Comparison of ENCODE assay signal across 5 cellular contexts in genomic region chr16:26721957-26722356, GRCh38.
A peak's percentile ranks its signal among the peaks of the same experiment; 100 is the strongest.
DNase-seq lines count a peak whose midpoint lies in the region; ATAC-seq, FAIRE-seq and TF ChIP-seq lines count a peak whose summit lies in the region.
"Not testable (repeated sequence)": the region's sequence is repeated elsewhere in the genome, so short reads cannot be mapped to it uniquely, and the experiment has no call there.

No MANE protein-coding gene starts in this region.

- CTCF ChIA-PET in A673 (lab: Charles Lee): interaction anchor here (1.0 kb wide), 1 partner anchor 388 kb away, joined by 8 read pairs; no protein-coding TSS in a partner anchor
- CTCF ChIA-PET in IMR-90 (lab: Yijun Ruan, JAX); HepG2 (lab: Yijun Ruan, JAX; ENCODE audit: low intra/inter-chr PET ratio, low total read pairs): not testable (repeated sequence)

- H3K4me2 ChIP-seq in IMR-90 (ENCODE audit: low read depth, low read length); HepG2 (ENCODE audit: low read depth, low read length): not testable (repeated sequence)

- H3K18ac ChIP-seq in IMR-90 (ENCODE audit: low read depth, low read length): not testable (repeated sequence)

- not testable (repeated sequence) for ATAC-seq in IMR-90 (ENCODE audit: low read depth); HepG2

- not testable (repeated sequence) for H3K23ac ChIP-seq in IMR-90 (ENCODE audit: low read depth, low read length)

- not testable (repeated sequence) for H3K14ac ChIP-seq in IMR-90 (replicated peaks; ENCODE audit: low read depth, low read length)

- H3K36me3 ChIP-seq in A673 (ENCODE audit: insufficient read depth, low read length, poor library complexity, severe bottlenecking); IMR-90 (ENCODE audit: control insufficient read depth, insufficient read depth, low read length); SK-N-MC (ENCODE audit: insufficient read depth, low read length); HepG2 (replicated peaks in 1 of 2; ENCODE audit: control insufficient read depth in 1 of 2, insufficient read depth in 2 of 2, low read length in 2 of 2): not testable (repeated sequence)

- not testable (repeated sequence) for H4K8ac ChIP-seq in IMR-90 (ENCODE audit: low read depth in 2 of 2, low read length in 2 of 2)

- H3K9ac ChIP-seq in IMR-90 (ENCODE audit: low read depth, low read length); SK-N-MC (ENCODE audit: insufficient read length); HepG2 (ENCODE audit: insufficient read depth, low read depth, low read length): not testable (repeated sequence)

- H3K4me1 ChIP-seq in A673 (ENCODE audit: insufficient read depth, low read length, poor library complexity, severe bottlenecking); IMR-90 (ENCODE audit: control insufficient read depth, insufficient read depth, low read length); HepG2 (ENCODE audit: insufficient read depth, low read length): not testable (repeated sequence)

- TF ChIP-seq CTCF in A673 (conservative IDR thresholded peaks at IDR 0.05; ENCODE audit: low read depth, low read length); IMR-90 (conservative IDR thresholded peaks at IDR 0.05; ENCODE audit: low read depth, low read length); chondrocyte (IDR thresholded peaks at IDR 0.05); HepG2 (CRISPR knock-in tag; IDR thresholded peaks at IDR 0.05): not testable (repeated sequence)

- not testable (repeated sequence) for H2BK15ac ChIP-seq in IMR-90 (ENCODE audit: low read depth, low read length)

- intact Hi-C loops in A673 (cut with micrococcal nuclease; ENCODE audit: unreplicated experiment); IMR-90 (cut with micrococcal nuclease); HepG2 (cut with micrococcal nuclease; ENCODE audit: unreplicated experiment): not testable (repeated sequence)

- H3K79me2 ChIP-seq in HepG2 (ENCODE audit: insufficient read depth, low read length): not testable (repeated sequence)

- not testable (repeated sequence) for H3K27ac ChIP-seq in A673 (ENCODE audit: low read depth, low read length, poor library complexity, severe bottlenecking); IMR-90 (ENCODE audit: insufficient read depth, low read length); HepG2 (ENCODE audit: extremely low read length, insufficient read depth, low read length)
- peak overlapping the region; percentile 98 for H3K27ac ChIP-seq in SK-N-MC

- H3K9me3 Mint-ChIP-seq in chondrocyte (ENCODE audit: low read depth): not testable (repeated sequence)

- in situ Hi-C loops in IMR-90 (cut with MboI; ENCODE audit: low sequenced_read_pairs); HepG2 (cut with HindIII; ENCODE audit: extremely low pct_ligation_motif_present, low pct_unique_long_range_greater_than_20kb): not testable (repeated sequence)

- peak overlapping the region; percentile 62 for H2BK5ac ChIP-seq in IMR-90 (ENCODE audit: low read depth, low read length, poor library complexity, severe bottlenecking)

- BruUV-seq in A673 (replicated peaks; lab: Mats Ljungman, UMichigan); IMR-90 (replicated peaks; lab: Mats Ljungman, UMichigan); HepG2 (replicated peaks; lab: Mats Ljungman, UMichigan): not testable (repeated sequence)

- H3K4me1 Mint-ChIP-seq in chondrocyte (ENCODE audit: low read depth): not testable (repeated sequence)

- POLR2A ChIA-PET in A673 (lab: Charles Lee; ENCODE audit: low non-redundant PET); IMR-90 (lab: Charles Lee; ENCODE audit: unreplicated experiment); HepG2 (lab: Yijun Ruan, JAX): not testable (repeated sequence)

- TF ChIP-seq RAD21 in IMR-90 (IDR thresholded peaks at IDR 0.05; ENCODE audit: low read length); HepG2 (CRISPR knock-in tag; IDR thresholded peaks at IDR 0.05): not testable (repeated sequence)

- not testable (repeated sequence) for H3K4me3 ChIP-seq in A673 (ENCODE audit: low read depth, low read length, poor library complexity, severe bottlenecking); IMR-90 (ENCODE audit: insufficient read depth, low read depth, low read length); SK-N-MC; HepG2 (replicated peaks in 1 of 3; ENCODE audit: insufficient read depth in 1 of 3, low read depth in 2 of 3, low read length in 3 of 3)

- WGBS in IMR-90 (ENCODE audit: extremely low coverage in 2 of 2, insufficient read length in 1 of 2), 2 experiments: no CpG with 5 or more reads among the region's 3 CpGs
- 70% methylated on average over 3 of the region's 3 CpGs for WGBS in HepG2 (ENCODE audit: low lambda C conversion rate)

- H3K56ac ChIP-seq in IMR-90 (ENCODE audit: extremely low read depth, insufficient read depth, low read length): not testable (repeated sequence)

- not testable (repeated sequence) for H3K36me3 Mint-ChIP-seq in chondrocyte (ENCODE audit: low read depth)

- dilution Hi-C loops in IMR-90 (cut with HindIII; ENCODE audit: low sequenced_read_pairs, unreplicated experiment): not testable (repeated sequence)

- H4K20me1 ChIP-seq in IMR-90 (ENCODE audit: insufficient read depth, low read length); HepG2 (ENCODE audit: insufficient read depth, low read length): not testable (repeated sequence)

- not testable (repeated sequence) for FAIRE-seq in HepG2 (lab: Jason Lieb, UNC)

- TF ChIP-seq EP300 in HepG2 (IDR thresholded peaks at IDR 0.05; ENCODE audit: low read depth in 2 of 2, low read length in 2 of 2); HepG2 (CRISPR knock-in tag; IDR thresholded peaks at IDR 0.05; ENCODE audit: borderline replicate concordance): not testable (repeated sequence)

- not testable (repeated sequence) for H3K9me1 ChIP-seq in IMR-90 (ENCODE audit: insufficient read depth, low read length)

- not testable (repeated sequence) for H2BK20ac ChIP-seq in IMR-90 (ENCODE audit: low read depth, low read length)

- not testable (repeated sequence) for H3K27me3 Mint-ChIP-seq in chondrocyte (ENCODE audit: low read depth)

- H3K9me3 ChIP-seq in A673 (ENCODE audit: low read depth, low read length, poor library complexity, severe bottlenecking); IMR-90 (ENCODE audit: control insufficient read depth, insufficient read depth, low read length); SK-N-MC (ENCODE audit: low read depth, low read length); HepG2 (ENCODE audit: low read length): not testable (repeated sequence)

- not testable (repeated sequence) for H2AK9ac ChIP-seq in IMR-90 (replicated peaks; ENCODE audit: low read depth, low read length, poor library complexity)

- not testable (repeated sequence) for H2AK5ac ChIP-seq in IMR-90 (ENCODE audit: low read depth, low read length)

- TF ChIP-seq POLR2A in IMR-90 (IDR thresholded peaks at IDR 0.05; ENCODE audit: low read depth, low read length); HepG2 (IDR thresholded peaks at IDR 0.05; ENCODE audit: insufficient read depth in 1 of 2, low read depth in 2 of 2, low read length in 2 of 2): not testable (repeated sequence)

- H4K91ac ChIP-seq in IMR-90 (ENCODE audit: insufficient read depth, low read depth, low read length): not testable (repeated sequence)

- not testable (repeated sequence) for H3K4ac ChIP-seq in IMR-90 (ENCODE audit: low read depth, low read length)

- not testable (repeated sequence) for H3K27me3 ChIP-seq in A673 (replicated peaks; ENCODE audit: insufficient read depth, low read depth, low read length, poor library complexity); IMR-90 (ENCODE audit: control insufficient read depth, insufficient read depth, low read length); HepG2 (ENCODE audit: control insufficient read depth in 1 of 2, insufficient read depth in 2 of 2, low read length in 2 of 2)

- not testable (repeated sequence) for H2AFZ ChIP-seq in IMR-90 (replicated peaks; ENCODE audit: low read length, poor library complexity); HepG2 (ENCODE audit: low read length)

- H4K5ac ChIP-seq in IMR-90 (ENCODE audit: low read depth, low read length): not testable (repeated sequence)

- not testable (repeated sequence) for H3K79me1 ChIP-seq in IMR-90 (ENCODE audit: low read depth in 1 of 2, low read length in 2 of 2)

- H3K4me3 Mint-ChIP-seq in chondrocyte (ENCODE audit: unreplicated experiment): not testable (repeated sequence)

- not testable (repeated sequence) for H2BK120ac ChIP-seq in IMR-90 (ENCODE audit: low read depth, low read length)

- peak overlapping the region; percentile 27 for H3K27ac Mint-ChIP-seq in chondrocyte (ENCODE audit: unreplicated experiment)

- DNase-seq in A673 (ENCODE audit: low spot score) (peak; percentile 65), SK-N-MC (ENCODE audit: low read depth, low spot score) (peak; percentile 99)
- not testable (repeated sequence) for DNase-seq in IMR-90; chondrocyte (ENCODE audit: low spot score); HepG2 (ENCODE audit: low spot score)

TF ChIP-seq in HepG2, 621 proteins besides CTCF, POLR2A, EP300 and RAD21:
- 0 out of 2 replicates have a peak, but pooled peaks have one; percentile 47 for TF ChIP-seq U2AF2 (IDR thresholded peaks at IDR 0.05; ENCODE audit: low read depth, low read length)
